In genomic region chr19:36573020-36573947, GRCh38 we compare ENCODE assay signal across 8 cellular contexts. TPM values are rescaled to one million over a fixed set of nuclear protein-coding genes. Genes with fewer than 3 reads are reported as not detected.
DNase-seq lines count a peak whose midpoint lies in the region; ATAC-seq, FAIRE-seq and TF ChIP-seq lines count a peak whose summit lies in the region.

Gene ZNF529, minus strand, starts transcription at chr19:36573292. Its CDS starts 946 bp downstream, at chr19:36572346.

- TF ChIP-seq EP300 in HepG2 (IDR thresholded peaks at IDR 0.05; ENCODE audit: low read depth in 2 of 2, low read length in 2 of 2) = no peak
- TF ChIP-seq EP300 in HepG2 (CRISPR knock-in tag; IDR thresholded peaks at IDR 0.05; ENCODE audit: borderline replicate concordance) = no peak

- peak within 1 kb of the TSS; percentile 81 for H3K9ac ChIP-seq in HepG2 (ENCODE audit: insufficient read depth, low read depth, low read length)

- peaks cover 3 to 14% of the 10 kb centered on the region in 2 experiments; a peak in 3 of 5 replicates for H3K36me3 ChIP-seq in HepG2 (replicated peaks in 1 of 2; ENCODE audit: control insufficient read depth in 1 of 2, insufficient read depth in 2 of 2, low read length in 2 of 2)

- peak; percentile 97 for DNase-seq in NCI-H748 (lab: John Stamatoyannopoulos, UW; ENCODE audit: unreplicated experiment)
- DNase-seq in activated CD4-positive, alpha-beta T cell treated with anti-CD3 and anti-CD28 coated beads, Interleukin-2, amount 50 U/mL, for 24 hours (ENCODE audit: low read depth in 1 of 2, low spot score in 1 of 2) = peak; percentile 68 to 82
- peak; percentile 87 to 94 for DNase-seq in dermis microvascular lymphatic vessel endothelial cell (ENCODE audit: low read depth in 2 of 2)
- peak; percentile 95 for DNase-seq in HepG2 (ENCODE audit: low spot score)
- peak; percentile 74 for DNase-seq in stimulated activated CD4-positive, alpha-beta T cell treated with anti-CD3 and anti-CD28 coated beads, Interleukin-4, amount 100 ng/mL, for 1 hour

- peak; percentile 50 for TF ChIP-seq RAD21 in HepG2 (CRISPR knock-in tag; IDR thresholded peaks at IDR 0.05)

- peak; percentile 89 to 93 for TF ChIP-seq POLR2A in HepG2 (IDR thresholded peaks at IDR 0.05; ENCODE audit: insufficient read depth in 1 of 2, low read depth in 2 of 2, low read length in 2 of 2)

- CTCF ChIA-PET in HepG2 (lab: Yijun Ruan, JAX; ENCODE audit: low intra/inter-chr PET ratio, low total read pairs) = no interaction called here

- no peaks in the 10 kb centered on the region for H4K20me1 ChIP-seq in HepG2 (ENCODE audit: insufficient read depth, low read length)

- no peaks in the 10 kb centered on the region; a peak in 1 of 5 replicates for H3K27me3 ChIP-seq in HepG2 (ENCODE audit: control insufficient read depth in 1 of 2, insufficient read depth in 2 of 2, low read length in 2 of 2)

- no TSS peak for BruUV-seq in HepG2 (replicated peaks; lab: Mats Ljungman, UMichigan)

- WGBS in HepG2 (ENCODE audit: low lambda C conversion rate) = 1% methylated on average over 34 of the region's 69 CpGs

- peaks cover 20% of the 10 kb centered on the region for H3K4me1 ChIP-seq in HepG2 (ENCODE audit: insufficient read depth, low read length)

- ATAC-seq in GM19351 (IDR thresholded peaks at IDR 0.05; ENCODE audit: unreplicated experiment) = peak; percentile 91
- ATAC-seq in HG03521 (IDR thresholded peaks at IDR 0.05; ENCODE audit: unreplicated experiment) = peak; percentile 72
- peak; percentile 96 for ATAC-seq in HepG2

- H3K27ac ChIP-seq in C4-2B (peak within 1 kb of the TSS; percentile 74), HepG2 (ENCODE audit: extremely low read length, insufficient read depth, low read length) (peak within 1 kb of the TSS; percentile 78)

- peaks cover 25% of the 10 kb centered on the region for H3K79me2 ChIP-seq in HepG2 (ENCODE audit: insufficient read depth, low read length)

- TF ChIP-seq CTCF in C4-2B (conservative IDR thresholded peaks at IDR 0.05) (no peak; the same call in 1 of the 2 replicates), HepG2 (CRISPR knock-in tag; IDR thresholded peaks at IDR 0.05) (0 out of 2 replicates have a peak, but pooled peaks have one; percentile 17)

- in situ Hi-C loops in HepG2 (cut with HindIII; ENCODE audit: extremely low pct_ligation_motif_present, low pct_unique_long_range_greater_than_20kb) = no loop called here

- peak within 1 kb of the TSS; percentile 67 to 91 (median 77) for H3K4me3 ChIP-seq in HepG2 (replicated peaks in 1 of 3; ENCODE audit: insufficient read depth in 1 of 3, low read depth in 2 of 3, low read length in 3 of 3)

- POLR2A ChIA-PET in HepG2 (lab: Yijun Ruan, JAX) = interaction anchor here (0.7 to 2.0 kb wide), 12 partner anchors 13 to 797 kb away, joined by 3 to 41 read pairs (median 6); partner anchors contain the start of genes ZNF146, ZNF260, ZNF345 and ZNF382

- no peaks in the 10 kb centered on the region for H3K9me3 ChIP-seq in HepG2 (ENCODE audit: low read length)

- peak; percentile 85 for FAIRE-seq in HepG2 (lab: Jason Lieb, UNC)

- intact Hi-C loops in HepG2 (cut with micrococcal nuclease; ENCODE audit: unreplicated experiment) = loop anchor here (1.0 to 5.0 kb wide), 5 partner anchors 32 to 264 kb away; partner anchors contain the start of genes ZNF260, ZNF382, ZNF567 and ZNF790

- peak within 1 kb of the TSS; percentile 22 for H2AFZ ChIP-seq in HepG2 (ENCODE audit: low read length)

- peak within 1 kb of the TSS; percentile 90 for H3K4me2 ChIP-seq in HepG2 (ENCODE audit: low read depth, low read length)

TF ChIP-seq in HepG2, 621 proteins besides CTCF, POLR2A, EP300 and RAD21 (continues in another document):
- TF ChIP-seq SP140L (CRISPR knock-in tag; IDR thresholded peaks at IDR 0.05; ENCODE audit: borderline replicate concordance) (no peak), TRIM24 (CRISPR knock-in tag; IDR thresholded peaks at IDR 0.05) (no peak), PAF1 (CRISPR knock-in tag; IDR thresholded peaks at IDR 0.05) (no peak), BCL6 (CRISPR knock-in tag; IDR thresholded peaks at IDR 0.05) (peak; percentile 10; the same call in 1 of the 2 replicates), ZNF292 (CRISPR knock-in tag; IDR thresholded peaks at IDR 0.05; ENCODE audit: borderline replicate concordance, low read depth) (no peak), CHD2 (IDR thresholded peaks at IDR 0.05; ENCODE audit: low read depth, low read length) (peak; percentile 70; the same call in 1 of the 2 replicates), BORCS8-MEF2B (CRISPR knock-in tag; IDR thresholded peaks at IDR 0.05) (peak; percentile 87), CSRNP2 (CRISPR knock-in tag; conservative IDR thresholded peaks at IDR 0.05; ENCODE audit: low read depth) (no peak), ZNF3 (CRISPR knock-in tag; IDR thresholded peaks at IDR 0.05) (no peak), ZBTB3 (CRISPR knock-in tag; IDR thresholded peaks at IDR 0.05; ENCODE audit: borderline replicate concordance, low read depth) (no peak), ZNF512 (CRISPR knock-in tag; IDR thresholded peaks at IDR 0.05) (no peak), NFRKB (IDR thresholded peaks at IDR 0.05) (no peak), MIER3 (CRISPR knock-in tag; IDR thresholded peaks at IDR 0.05; ENCODE audit: borderline replicate concordance) (no peak; the same call in 1 of the 2 replicates), CC2D1A (CRISPR knock-in tag; IDR thresholded peaks at IDR 0.05) (no peak), FOXA3 (CRISPR knock-in tag; IDR thresholded peaks at IDR 0.05) (peak; percentile 49; the same call in 1 of the 2 replicates), THRA (CRISPR knock-in tag; IDR thresholded peaks at IDR 0.05; ENCODE audit: borderline replicate concordance) (peak; percentile 56), ZSCAN22 (CRISPR knock-in tag; IDR thresholded peaks at IDR 0.05) (no peak)

RNA-seq across cellular contexts. Expression of gene ZNF529, which starts in this region (rescaled TPM):
- total RNA-seq in dermis microvascular lymphatic vessel endothelial cell (4.6 and 5.9 TPM in 2 replicates), HepG2 (2016; rRNA removed; fragmentation: Illumina TruSeq; extraction: Trizol) (9.3 and 14.2 TPM in 2 replicates)
- total RNA-seq in HepG2 (2016; cell fraction: cytosol; rRNA removed; fragmentation: Illumina TruSeq; extraction: Trizol; ENCODE audit: low read depth) = 1.1 and 1.9 TPM in 2 replicates
- 9.2 and 12.1 TPM in 2 replicates for total RNA-seq in HepG2 (2016; cell fraction: insoluble cytoplasmic fraction; rRNA removed; fragmentation: Illumina TruSeq; extraction: Trizol)
- 4.9 and 5.0 TPM in 2 replicates for total RNA-seq in HepG2 (2016; cell fraction: membrane; rRNA removed; fragmentation: Illumina TruSeq; extraction: Trizol)
- 14.7 and 17.2 TPM in 2 replicates for total RNA-seq in HepG2 (2016; cell fraction: nucleus; rRNA removed; fragmentation: Illumina TruSeq; extraction: Trizol)
- polyA plus RNA-seq in HepG2 (2011; rRNA removed) = 10.6 and 10.7 TPM in 2 replicates
- 4.1 and 4.7 TPM in 2 replicates for polyA plus RNA-seq in HepG2 (2011; cell fraction: cytosol; rRNA removed)
- polyA plus RNA-seq in HepG2 (2011; cell fraction: nucleus; rRNA removed) = 14.0 and 18.0 TPM in 2 replicates
- polyA plus RNA-seq in HepG2 (2012) = 7.0 and 9.8 TPM in 2 replicates
- 0.54 and 0.61 TPM in 2 replicates for polyA plus RNA-seq in HepG2 (2016; cell fraction: cytosol; fragmentation: Illumina TruSeq; extraction: Trizol; ENCODE audit: low read depth)
- polyA plus RNA-seq in HepG2 (2016; cell fraction: insoluble cytoplasmic fraction; fragmentation: Illumina TruSeq; extraction: Trizol; ENCODE audit: low read depth) = 5.8 and 6.3 TPM in 2 replicates
- polyA plus RNA-seq in HepG2 (2016; cell fraction: membrane; fragmentation: Illumina TruSeq; extraction: Trizol; ENCODE audit: low read depth) = 1.9 and 2.7 TPM in 2 replicates
- polyA plus RNA-seq in HepG2 (2016; cell fraction: nucleus; fragmentation: Illumina TruSeq; extraction: Trizol; ENCODE audit: insufficient read depth, low read depth) = 25.2 and 25.9 TPM in 2 replicates
- 4.5 and 10.0 TPM in 2 replicates for polyA minus RNA-seq in HepG2 (2011; rRNA and poly(A)+ RNA removed; ENCODE audit: low replicate concordance)
- polyA minus RNA-seq in HepG2 (2011; cell fraction: cytosol; rRNA and poly(A)+ RNA removed) = 4.7 and 8.6 TPM in 2 replicates
- 17.5 and 24.9 TPM in 2 replicates for polyA minus RNA-seq in HepG2 (2011; cell fraction: nucleus; rRNA and poly(A)+ RNA removed)

Comparison
In these comparisons a context has a peak if more than half of its experiments do, and no peak if none do; other contexts are left out.
1. Peak in every context shown above with its lines: DNase-seq, ATAC-seq, H3K4me3 ChIP-seq and H3K27ac ChIP-seq.